32 cellular contexts compared by ENCODE assay signal in the genomic region with DNA sequence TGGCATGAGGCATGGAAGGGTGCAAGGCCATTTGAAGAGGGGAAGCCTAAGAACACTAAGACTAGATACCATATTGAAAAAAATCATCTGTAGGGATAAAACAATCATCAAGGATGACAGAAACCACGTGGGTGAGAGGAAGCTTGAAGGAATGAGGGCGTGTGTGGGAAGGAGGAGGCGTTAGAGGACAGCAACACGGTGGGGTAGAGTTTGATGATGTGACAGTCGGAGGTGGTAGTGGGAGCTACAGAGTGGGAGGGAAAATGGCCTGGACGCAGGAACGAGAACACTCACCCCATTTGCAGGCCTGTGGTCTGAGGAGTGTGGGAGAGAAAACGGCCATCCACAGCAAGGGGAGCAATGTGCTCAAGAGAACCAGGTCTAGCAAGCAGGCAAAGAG.
"Had no signal": no experiment of that assay in that cellular context is flagged by ENCODE, and none has a peak within 500 bp of the region (broad histone marks: within the 10 kb centered on the region; RNA-seq: fewer than 3 reads in every experiment).

No MANE protein-coding gene starts in this region.

- H3K4me3 ChIP-seq: coronary artery, dorsolateral prefrontal cortex, esophagus muscularis mucosa, gastrocnemius medialis had no signal

- H3K27me3 ChIP-seq: brain microvascular endothelial cell, dorsolateral prefrontal cortex, esophagus muscularis mucosa, foreskin keratinocyte, gastrocnemius medialis had no signal

- H3K4me3 Mint-ChIP-seq: activated B cell treated with CpG ODN at 0.5 μM for 24 hours; activated CD8-positive, alpha-beta T cell treated with anti-CD3 and anti-CD28 coated beads for 36 hours; activated naive CD8-positive, alpha-beta T cell; activated T-cell treated with anti-CD3 and anti-CD28 coated beads, Interleukin-2, amount 50 U/mL, for 4 hours; activated T-helper 17 cell treated with anti-CD3 and anti-CD28 coated beads, Interleukin-2, amount 50 U/mL, for 72 hours; central memory CD8-positive, alpha-beta T cell; dendritic cell treated with granulocyte-macrophage colony-stimulating factor and Interleukin-4, amounts not matched to agents 40 ng/mL and 50 ng/mL, for 4 days; endodermal cell had no signal

- H3K4me1 Mint-ChIP-seq: activated B cell treated with CpG ODN at 0.5 μM for 24 hours; activated T-helper 17 cell treated with anti-CD3 and anti-CD28 coated beads, Interleukin-2, amount 50 U/mL, for 72 hours; central memory CD8-positive, alpha-beta T cell; endodermal cell had no signal

- H3K27ac ChIP-seq: brain microvascular endothelial cell, coronary artery, dorsolateral prefrontal cortex, esophagus muscularis mucosa, foreskin keratinocyte, gastrocnemius medialis, VCaP had no signal

- DNase-seq: activated B cell treated with CpG ODN at 0.5 μM for 24 hours; activated CD4-positive, alpha-beta T cell treated with anti-CD3 and anti-CD28 coated beads for 48 hours; activated CD4-positive, alpha-beta T cell treated with anti-CD3 and anti-CD28 coated beads, Interleukin-2, amount 50 U/mL, for 1 hour; activated CD4-positive, alpha-beta T cell treated with anti-CD3 and anti-CD28 coated beads, Interleukin-2, amount 50 U/mL, for 48 hours; activated CD8-positive, alpha-beta memory T cell treated with anti-CD3 and anti-CD28 coated beads for 24 hours; activated CD8-positive, alpha-beta T cell treated with anti-CD3 and anti-CD28 coated beads for 36 hours; activated effector memory CD4-positive, alpha-beta T cell treated with Interleukin-2 at 50 U/mL for 16 hours; activated gamma-delta T cell treated with Interleukin-2 at 50 U/mL for 16 hours; activated naive CD4-positive, alpha-beta T cell treated with anti-CD3 and anti-CD28 coated beads, Interleukin-2, amount 50 U/mL, for 16 hours; activated naive CD4-positive, alpha-beta T cell treated with Interleukin-2 at 50 U/mL for 16 hours; activated T-cell treated with anti-CD3 and anti-CD28 coated beads, Interleukin-2, amount 50 U/mL, for 4 hours; amniotic stem cell; anterior cingulate cortex; brain microvascular endothelial cell; dorsolateral prefrontal cortex; effector memory CD4-positive, alpha-beta T cell; endodermal cell; erythroblast; foreskin keratinocyte; gastrocnemius medialis; glutamatergic neuron; T-helper 2 cell had no signal

- H3K27me3 Mint-ChIP-seq: activated B cell treated with CpG ODN at 0.5 μM for 24 hours; activated CD8-positive, alpha-beta T cell treated with anti-CD3 and anti-CD28 coated beads for 36 hours; activated naive CD8-positive, alpha-beta T cell; activated T-helper 17 cell treated with anti-CD3 and anti-CD28 coated beads, Interleukin-2, amount 50 U/mL, for 72 hours; central memory CD8-positive, alpha-beta T cell had no signal

- H3K9me3 Mint-ChIP-seq: activated B cell treated with CpG ODN at 0.5 μM for 24 hours; activated CD8-positive, alpha-beta T cell treated with anti-CD3 and anti-CD28 coated beads for 36 hours; activated T-cell treated with anti-CD3 and anti-CD28 coated beads, Interleukin-2, amount 50 U/mL, for 4 hours; activated T-helper 17 cell treated with anti-CD3 and anti-CD28 coated beads, Interleukin-2, amount 50 U/mL, for 72 hours; central memory CD8-positive, alpha-beta T cell; dendritic cell treated with granulocyte-macrophage colony-stimulating factor and Interleukin-4, amounts not matched to agents 40 ng/mL and 50 ng/mL, for 4 days had no signal

- H3K27ac Mint-ChIP-seq: activated B cell treated with CpG ODN at 0.5 μM for 24 hours; activated CD8-positive, alpha-beta T cell treated with anti-CD3 and anti-CD28 coated beads for 36 hours; activated naive CD8-positive, alpha-beta T cell; activated T-helper 17 cell treated with anti-CD3 and anti-CD28 coated beads, Interleukin-2, amount 50 U/mL, for 72 hours; dendritic cell treated with granulocyte-macrophage colony-stimulating factor and Interleukin-4, amounts not matched to agents 40 ng/mL and 50 ng/mL, for 4 days; endodermal cell had no signal

- FAIRE-seq: astrocyte, bronchial epithelial cell had no signal

- H3K36me3 Mint-ChIP-seq: activated naive CD8-positive, alpha-beta T cell had no signal

- ATAC-seq: activated CD4-positive, CD25-positive, alpha-beta regulatory T cell treated with anti-CD3 and anti-CD28 coated beads, Interleukin-2, amount 50 U/mL, for 24 hours; activated CD8-positive, alpha-beta T cell treated with anti-CD3 and anti-CD28 coated beads for 36 hours; activated T-cell treated with anti-CD3 and anti-CD28 coated beads, Interleukin-2, amount 50 U/mL, for 4 hours; activated T-helper 17 cell treated with anti-CD3 and anti-CD28 coated beads, Interleukin-2, amount 50 U/mL, for 72 hours; foreskin keratinocyte; gastrocnemius medialis had no signal

- H3K9me3 ChIP-seq: esophagus muscularis mucosa, gastrocnemius medialis had no signal

- H3K4me1 ChIP-seq: foreskin keratinocyte, gastrocnemius medialis had no signal
